In genomic region chr12:104653730-104654328, GRCh38 we compare ENCODE assay signal across 9 cellular contexts.
DNase-seq lines count a peak whose midpoint lies in the region; ATAC-seq and TF ChIP-seq lines count a peak whose summit lies in the region.
"Had no signal": no experiment of that assay in that cellular context is flagged by ENCODE, and none has a peak within 500 bp of the region (broad histone marks: within the 10 kb centered on the region; RNA-seq: fewer than 3 reads in every experiment).

No MANE protein-coding gene starts in this region.

- H3K18ac ChIP-seq in mesenchymal stem cell (ENCODE audit: low read depth in 1 of 2, low read length in 2 of 2): no peak overlapping the region

- no peak overlapping the region for H2BK5ac ChIP-seq in mesenchymal stem cell (ENCODE audit: low read depth, low read length, poor library complexity, severe bottlenecking)

- H3K4me3 ChIP-seq in DND-41 (ENCODE audit: low read depth in 1 of 2, low read length in 2 of 2) (no peak overlapping the region), HAP-1 (no peak overlapping the region), mesenchymal stem cell (ENCODE audit: insufficient read depth in 1 of 2, low read depth in 1 of 2, low read length in 2 of 2) (no peak overlapping the region)

- H3K4me2 ChIP-seq in DND-41 (ENCODE audit: insufficient read depth, low read length) (no peak overlapping the region), mesenchymal stem cell (ENCODE audit: low read length, poor library complexity, severe bottlenecking) (no peak overlapping the region)

- H3K9me3 ChIP-seq in DND-41 (ENCODE audit: insufficient read depth, low read length, severe bottlenecking) (no peaks in the 10 kb centered on the region), HAP-1 (no peaks in the 10 kb centered on the region), mesenchymal stem cell (ENCODE audit: control insufficient read depth, low read length) (no peaks in the 10 kb centered on the region)

- POLR2A ChIA-PET in activated CD8-positive, alpha-beta T cell treated with anti-CD3 and anti-CD28 coated beads for 36 hours (lab: Charles Lee): no interaction called here

- DNase-seq in DND-41 (no peak), HAP-1 (ENCODE audit: low spot score in 2 of 2) (peak; percentile 4 to 49), mesenchymal stem cell (no peak), NCI-H187 (lab: John Stamatoyannopoulos, UW) (no peak), ecto neural progenitor cell (ENCODE audit: low spot score) (no peak)
- DNase-seq in activated CD8-positive, alpha-beta T cell treated with anti-CD3 and anti-CD28 coated beads for 36 hours: peak; percentile 38
- DNase-seq: aorta had no signal

- ATAC-seq in DND-41 (ENCODE audit: insufficient read depth, low read depth) (peak; percentile 60), HG02852 (IDR thresholded peaks at IDR 0.05; ENCODE audit: unreplicated experiment) (no peak)
- peak; percentile 73 for ATAC-seq in activated CD8-positive, alpha-beta T cell treated with anti-CD3 and anti-CD28 coated beads for 36 hours
- ATAC-seq: stimulated activated naive CD8-positive, alpha-beta T cell treated with anti-CD3 and anti-CD28 coated beads, Interleukin-15, amount 100 ng/mL, for 72 hours had no signal

- no peak overlapping the region for H2BK120ac ChIP-seq in mesenchymal stem cell (ENCODE audit: low read depth, low read length)

- H3K27me3 ChIP-seq in DND-41 (ENCODE audit: insufficient read depth, low read length, poor library complexity): no peaks in the 10 kb centered on the region
- H3K27me3 ChIP-seq in HAP-1 (ENCODE audit: low read depth): no peaks in the 10 kb centered on the region
- H3K27me3 ChIP-seq in mesenchymal stem cell (ENCODE audit: control insufficient read depth in 1 of 2, insufficient read depth in 1 of 2, low read length in 2 of 2): peaks cover 0 to 43% of the 10 kb centered on the region in 2 experiments

- H3K9me3 Mint-ChIP-seq in activated CD8-positive, alpha-beta T cell treated with anti-CD3 and anti-CD28 coated beads for 36 hours: no peaks in the 10 kb centered on the region
- H3K9me3 Mint-ChIP-seq: stimulated activated naive CD8-positive, alpha-beta T cell treated with anti-CD3 and anti-CD28 coated beads, Interleukin-15, amount 100 ng/mL, for 72 hours had no signal

- H4K8ac ChIP-seq in mesenchymal stem cell (ENCODE audit: low read length): no peak overlapping the region

- TF ChIP-seq CTCF in DND-41 (IDR thresholded peaks at IDR 0.05; ENCODE audit: borderline replicate concordance, extremely low read depth, low read length, poor library complexity, severe bottlenecking): peak; percentile 67
- TF ChIP-seq CTCF in activated CD8-positive, alpha-beta T cell treated with anti-CD3 and anti-CD28 coated beads for 36 hours (IDR thresholded peaks at IDR 0.05): peak; percentile 61

- no peaks in the 10 kb centered on the region for H3K79me1 ChIP-seq in mesenchymal stem cell (replicated peaks; ENCODE audit: low read length, poor library complexity, severe bottlenecking)

- H4K91ac ChIP-seq in mesenchymal stem cell (ENCODE audit: low read length): no peak overlapping the region

- in situ Hi-C loops in HAP-1 (cut with MboI; ENCODE audit: low sequenced_read_pairs): no loop called here

- no peaks in the 10 kb centered on the region for H3K27me3 Mint-ChIP-seq in activated CD8-positive, alpha-beta T cell treated with anti-CD3 and anti-CD28 coated beads for 36 hours
- H3K27me3 Mint-ChIP-seq: stimulated activated naive CD8-positive, alpha-beta T cell treated with anti-CD3 and anti-CD28 coated beads, Interleukin-15, amount 100 ng/mL, for 72 hours had no signal

- CTCF ChIA-PET in activated CD8-positive, alpha-beta T cell treated with anti-CD3 and anti-CD28 coated beads for 36 hours (lab: Charles Lee): interaction anchor here (0.7 to 1.5 kb wide), 5 partner anchors 10 to 272 kb away, joined by 3 to 4 read pairs (median 3); no protein-coding TSS in a partner anchor

- H3K36me3 Mint-ChIP-seq in activated CD8-positive, alpha-beta T cell treated with anti-CD3 and anti-CD28 coated beads for 36 hours (ENCODE audit: low read depth): no peaks in the 10 kb centered on the region

- no peaks in the 10 kb centered on the region for H3K4me1 ChIP-seq in DND-41 (ENCODE audit: insufficient read depth, low read length)
- no peaks in the 10 kb centered on the region for H3K4me1 ChIP-seq in HAP-1
- H3K4me1 ChIP-seq in mesenchymal stem cell (ENCODE audit: control insufficient read depth, insufficient read depth, low read depth, low read length): peaks cover 4% of the 10 kb centered on the region

- H3K36me3 ChIP-seq in DND-41 (ENCODE audit: insufficient read depth, low read length): peaks cover 70% of the 10 kb centered on the region
- H3K36me3 ChIP-seq in HAP-1 (replicated peaks): no peaks in the 10 kb centered on the region
- H3K36me3 ChIP-seq in mesenchymal stem cell (ENCODE audit: control insufficient read depth in 1 of 2, insufficient read depth in 2 of 2, low read depth in 1 of 2, low read length in 2 of 2): no peaks in the 10 kb centered on the region

- no peak overlapping the region for H3K4me3 Mint-ChIP-seq in activated CD8-positive, alpha-beta T cell treated with anti-CD3 and anti-CD28 coated beads for 36 hours
- H3K4me3 Mint-ChIP-seq: stimulated activated naive CD8-positive, alpha-beta T cell treated with anti-CD3 and anti-CD28 coated beads, Interleukin-15, amount 100 ng/mL, for 72 hours had no signal

- no peak overlapping the region for H2AK5ac ChIP-seq in mesenchymal stem cell (ENCODE audit: low read length, severe bottlenecking)

- no peak overlapping the region for H3K23ac ChIP-seq in mesenchymal stem cell (ENCODE audit: low read length in 2 of 2)

- H3K79me2 ChIP-seq in DND-41 (ENCODE audit: insufficient read depth, low read length): peaks cover 100% of the 10 kb centered on the region

- H2AFZ ChIP-seq in DND-41 (ENCODE audit: low read depth, low read length) (no peak overlapping the region), mesenchymal stem cell (ENCODE audit: low read depth, low read length) (no peak overlapping the region)

- no peak overlapping the region for H3K14ac ChIP-seq in mesenchymal stem cell (ENCODE audit: low read length in 2 of 2)

- no peak overlapping the region for H3K27ac Mint-ChIP-seq in activated CD8-positive, alpha-beta T cell treated with anti-CD3 and anti-CD28 coated beads for 36 hours

- intact Hi-C loops in activated CD8-positive, alpha-beta T cell treated with anti-CD3 and anti-CD28 coated beads for 36 hours (cut with micrococcal nuclease): no loop called here

- peak overlapping the region; percentile 36 for H2BK15ac ChIP-seq in mesenchymal stem cell (ENCODE audit: low read depth, poor library complexity, severe bottlenecking)

- H4K20me1 ChIP-seq in DND-41 (ENCODE audit: insufficient read depth, low read length): peaks cover 99% of the 10 kb centered on the region

- H3K9ac ChIP-seq in DND-41 (ENCODE audit: low read depth, low read length): no peak overlapping the region
- no peak overlapping the region for H3K9ac ChIP-seq in mesenchymal stem cell (ENCODE audit: low read length)

- 81% methylated on average over 10 of the region's 10 CpGs for WGBS in mesenchymal stem cell

- H3K4me1 Mint-ChIP-seq in activated CD8-positive, alpha-beta T cell treated with anti-CD3 and anti-CD28 coated beads for 36 hours (ENCODE audit: low read depth): peaks cover 15% of the 10 kb centered on the region

- H3K4ac ChIP-seq in mesenchymal stem cell (ENCODE audit: low read depth in 1 of 2, low read length in 2 of 2): no peak overlapping the region

- H3K27ac ChIP-seq in DND-41 (ENCODE audit: low read length) (peak overlapping the region; percentile 2), mesenchymal stem cell (ENCODE audit: low read length, poor library complexity, severe bottlenecking) (no peak overlapping the region)

- H2BK12ac ChIP-seq in mesenchymal stem cell (ENCODE audit: low read length in 2 of 2): no peak overlapping the region

Comparison
In these comparisons a context has a peak if more than half of its experiments do, and no peak if none do; other contexts are left out.
1. DNase-seq: peak in HAP-1 (2 of 2) and activated CD8-positive, alpha-beta T cell treated with anti-CD3 and anti-CD28 coated beads for 36 hours (single experiment); none in DND-41 (single experiment), mesenchymal stem cell (single experiment), NCI-H187 (0 of 2) and ecto neural progenitor cell (single experiment).